14 cellular contexts compared by ENCODE assay signal in the genomic region with DNA sequence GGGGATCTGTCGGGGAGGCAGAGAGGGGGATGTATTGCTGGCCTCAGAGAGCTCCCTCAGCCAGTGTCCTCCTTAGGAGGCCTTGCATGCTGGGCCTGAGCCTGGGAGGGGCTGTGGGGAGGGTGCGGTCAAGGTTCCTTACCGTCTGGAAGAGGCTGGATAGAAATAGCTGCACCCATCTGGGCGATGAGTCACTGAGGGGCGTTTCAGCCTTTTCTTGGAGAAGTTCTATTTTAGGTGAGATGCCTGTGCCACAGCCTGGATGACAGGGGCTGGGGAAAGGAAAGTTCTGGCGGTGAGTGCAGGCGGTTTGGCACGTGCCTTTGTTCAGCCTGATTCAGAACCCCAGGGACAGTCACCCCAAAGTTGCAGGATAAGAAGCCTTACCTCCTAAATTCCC. TPM values are rescaled to one million over a fixed set of nuclear protein-coding genes. Genes with fewer than 3 reads are reported as not detected.
A peak's percentile ranks its signal among the peaks of the same experiment; 100 is the strongest.
DNase-seq lines count a peak whose midpoint lies in the region; TF ChIP-seq lines count a peak whose summit lies in the region.
"Had no signal": no experiment of that assay in that cellular context is flagged by ENCODE, and none has a peak within 500 bp of the region (broad histone marks: within the 10 kb centered on the region; RNA-seq: fewer than 3 reads in every experiment).

No MANE protein-coding gene starts in this region.

- no peaks in the 10 kb centered on the region for H3K4me1 Mint-ChIP-seq in activated T-helper 2 cell treated with anti-CD3 and anti-CD28 coated beads, Interferon-gamma antibody, Interleukin-2, Interleukin-4, amounts not matched to agents 10 μg/mL and 5 μg/mL and 100 μg/mL, durations not matched to agents 14 hours and 24 hours and 36 hours (ENCODE audit: low read depth)

- H3K36me3 ChIP-seq in osteoblast (ENCODE audit: insufficient read depth, low read length) = no peaks in the 10 kb centered on the region
- H3K36me3 ChIP-seq in H7 (replicated peaks; ENCODE audit: control insufficient read depth, insufficient read depth, low read length) = no peaks in the 10 kb centered on the region
- H3K36me3 ChIP-seq in tibial nerve = peaks cover 0 to 12% (median 0%) of the 10 kb centered on the region in 3 donors
- H3K36me3 ChIP-seq: uterus had no signal

- no peaks in the 10 kb centered on the region for H4K20me1 ChIP-seq in osteoblast (ENCODE audit: insufficient read depth, low read length)

- no peak for TF ChIP-seq CTCF in osteoblast (IDR thresholded peaks at IDR 0.05; ENCODE audit: extremely low read depth, low read depth, low read length)
- TF ChIP-seq CTCF in tibial nerve (IDR thresholded peaks at IDR 0.05) = no peak

- H2AFZ ChIP-seq in osteoblast (ENCODE audit: low read length) = no peak overlapping the region

- H3K4me3 ChIP-seq in osteoblast (ENCODE audit: insufficient read depth, low read length) (no peak overlapping the region), H7 (ENCODE audit: insufficient read depth, low read depth, low read length) (no peak overlapping the region), tibial nerve (no peak overlapping the region)
- H3K4me3 ChIP-seq: psoas muscle, uterus had no signal

- H3K36me3 Mint-ChIP-seq in activated T-helper 2 cell treated with anti-CD3 and anti-CD28 coated beads, Interferon-gamma antibody, Interleukin-2, Interleukin-4, amounts not matched to agents 10 μg/mL and 5 μg/mL and 100 μg/mL, durations not matched to agents 14 hours and 24 hours and 36 hours (ENCODE audit: low read depth) = no peaks in the 10 kb centered on the region

- peak; percentile 47 for DNase-seq in GM04503 (ENCODE audit: low read depth)
- peak; percentile 24 for DNase-seq in NOMO-1 treated with DMSO at 0.1 percent for 48 hours (lab: John Stamatoyannopoulos, UW; ENCODE audit: unreplicated experiment)
- DNase-seq in osteoblast (ENCODE audit: insufficient read length, low spot score, missing footprints) = peak; percentile 88
- no peak for DNase-seq in activated T-helper 2 cell treated with anti-CD3 and anti-CD28 coated beads, Interferon-gamma antibody, Interleukin-2, Interleukin-4, amounts not matched to agents 10 μg/mL and 5 μg/mL and 100 μg/mL, durations not matched to agents 14 hours and 24 hours and 36 hours (ENCODE audit: low spot score)
- no peak for DNase-seq in H7
- no peak for DNase-seq in tibial nerve (ENCODE audit: low spot score in 2 of 2)
- no peak for DNase-seq in DMS153 (lab: John Stamatoyannopoulos, UW)
- DNase-seq: activated CD4-positive, CD25-positive, alpha-beta regulatory T cell; activated naive CD4-positive, alpha-beta T cell; NCI-H1092; NK-92 treated with Interleukin-12 subunit alpha and Interleukin-12 subunit beta, amount 100 ng/mL, for 24 hours; psoas muscle had no signal

- H3K27me3 Mint-ChIP-seq in activated T-helper 2 cell treated with anti-CD3 and anti-CD28 coated beads, Interferon-gamma antibody, Interleukin-2, Interleukin-4, amounts not matched to agents 10 μg/mL and 5 μg/mL and 100 μg/mL, durations not matched to agents 14 hours and 24 hours and 36 hours (ENCODE audit: low read depth) = no peaks in the 10 kb centered on the region

- H3K27me3 ChIP-seq in osteoblast (ENCODE audit: insufficient read depth, low read length) = peaks cover 7% of the 10 kb centered on the region
- H3K27me3 ChIP-seq in H7 (ENCODE audit: control insufficient read depth, insufficient read depth, low read length) = no peaks in the 10 kb centered on the region
- H3K27me3 ChIP-seq in tibial nerve = no peaks in the 10 kb centered on the region
- H3K27me3 ChIP-seq: uterus had no signal

- no peaks in the 10 kb centered on the region for H3K9me3 Mint-ChIP-seq in activated T-helper 2 cell treated with anti-CD3 and anti-CD28 coated beads, Interferon-gamma antibody, Interleukin-2, Interleukin-4, amounts not matched to agents 10 μg/mL and 5 μg/mL and 100 μg/mL, durations not matched to agents 14 hours and 24 hours and 36 hours

- H3K27ac Mint-ChIP-seq in activated T-helper 2 cell treated with anti-CD3 and anti-CD28 coated beads, Interferon-gamma antibody, Interleukin-2, Interleukin-4, amounts not matched to agents 10 μg/mL and 5 μg/mL and 100 μg/mL, durations not matched to agents 14 hours and 24 hours and 36 hours = no peak overlapping the region

- H3K9me3 ChIP-seq in osteoblast (ENCODE audit: low read depth, low read length) (no peaks in the 10 kb centered on the region), tibial nerve (no peaks in the 10 kb centered on the region)
- H3K9me3 ChIP-seq: psoas muscle, uterus had no signal

- H3K27ac ChIP-seq in cingulate gyrus (ENCODE audit: low read depth, low read length) = peak overlapping the region; percentile 63
- no peak overlapping the region for H3K27ac ChIP-seq in osteoblast (ENCODE audit: low read depth, low read length)
- H3K27ac ChIP-seq in tibial nerve = no peak overlapping the region
- H3K27ac ChIP-seq: psoas muscle, uterus had no signal

- intact Hi-C loops in activated T-helper 2 cell treated with anti-CD3 and anti-CD28 coated beads, Interferon-gamma antibody, Interleukin-2, Interleukin-4, amounts not matched to agents 10 μg/mL and 5 μg/mL and 100 μg/mL, durations not matched to agents 14 hours and 24 hours and 36 hours (cut with micrococcal nuclease) = no loop called here

- no peak for TF ChIP-seq EP300 in tibial nerve (IDR thresholded peaks at IDR 0.05)

- H3K4me2 ChIP-seq in osteoblast (ENCODE audit: insufficient read depth, low read length) = no peak overlapping the region

- 56 to 61% methylated on average over 8 of the region's 8 CpGs for WGBS in tibial nerve, 2 donors

- H3K79me2 ChIP-seq in osteoblast (ENCODE audit: insufficient read depth, low read length) = no peaks in the 10 kb centered on the region

- no peak overlapping the region for H3K4me3 Mint-ChIP-seq in activated T-helper 2 cell treated with anti-CD3 and anti-CD28 coated beads, Interferon-gamma antibody, Interleukin-2, Interleukin-4, amounts not matched to agents 10 μg/mL and 5 μg/mL and 100 μg/mL, durations not matched to agents 14 hours and 24 hours and 36 hours (ENCODE audit: low read depth)

- no peak for TF ChIP-seq POLR2A in tibial nerve (IDR thresholded peaks at IDR 0.05)

- no peaks in the 10 kb centered on the region for H3K4me1 ChIP-seq in osteoblast (ENCODE audit: insufficient read depth, low read length)
- H3K4me1 ChIP-seq in tibial nerve = no peaks in the 10 kb centered on the region
- H3K4me1 ChIP-seq: psoas muscle, uterus had no signal

RNA-seq across cellular contexts. Expression of a gene that starts 35.7 kb away (rescaled TPM):
- total RNA-seq in osteoblast (98.8 and 101 TPM in 2 replicates), tibial nerve (10 to 100 TPM; 64.0 to 77.7 (median 65.8) TPM)
- total RNA-seq in activated T-helper 2 cell treated with anti-CD3 and anti-CD28 coated beads, Interferon-gamma antibody, Interleukin-2, Interleukin-4, amounts not matched to agents 10 μg/mL and 5 μg/mL and 100 μg/mL, durations not matched to agents 14 hours and 24 hours and 36 hours = 111 and 113 TPM in 2 replicates
- 236 and 260 TPM in 2 replicates for total RNA-seq in H7 (2014; rRNA removed; shearing (Covaris generic))

RNA-seq across cellular contexts. Expression of a gene that starts 50.8 kb away (rescaled TPM):
- 6.5 and 6.9 TPM in 2 replicates for total RNA-seq in osteoblast
- 8.3 and 11.1 TPM in 2 replicates for total RNA-seq in activated T-helper 2 cell treated with anti-CD3 and anti-CD28 coated beads, Interferon-gamma antibody, Interleukin-2, Interleukin-4, amounts not matched to agents 10 μg/mL and 5 μg/mL and 100 μg/mL, durations not matched to agents 14 hours and 24 hours and 36 hours
- 10.8 and 11.0 TPM in 2 replicates for total RNA-seq in H7 (2014; rRNA removed; shearing (Covaris generic))
- total RNA-seq in tibial nerve = 10 to 100 TPM; 11.7 to 23.7 (median 17.0) TPM

RNA-seq across cellular contexts. Expression of a gene that starts 50.9 kb away (rescaled TPM):
- 25.0 and 33.3 TPM in 2 replicates for total RNA-seq in osteoblast
- total RNA-seq in activated T-helper 2 cell treated with anti-CD3 and anti-CD28 coated beads, Interferon-gamma antibody, Interleukin-2, Interleukin-4, amounts not matched to agents 10 μg/mL and 5 μg/mL and 100 μg/mL, durations not matched to agents 14 hours and 24 hours and 36 hours = 43.0 and 45.1 TPM in 2 replicates
- total RNA-seq in H7 (2014; rRNA removed; shearing (Covaris generic)) = 22.1 and 31.2 TPM in 2 replicates
- total RNA-seq in tibial nerve = 10 to 100 TPM; 32.9 to 64.7 (median 39.1) TPM

Comparison
In these comparisons a context has a peak if more than half of its experiments do, and no peak if none do; other contexts are left out.
1. DNase-seq: peak in GM04503 (single experiment), NOMO-1 treated with DMSO at 0.1 percent for 48 hours (single experiment) and osteoblast (single experiment); none in activated T-helper 2 cell treated with anti-CD3 and anti-CD28 coated beads, Interferon-gamma antibody, Interleukin-2, Interleukin-4, amounts not matched to agents 10 μg/mL and 5 μg/mL and 100 μg/mL, durations not matched to agents 14 hours and 24 hours and 36 hours (single experiment), H7 (single experiment), tibial nerve (0 of 2) and DMS153 (single experiment).